In genomic region chr1:2303781-2304180, GRCh38 we compare ENCODE assay signal across 18 cellular contexts.
DNase-seq lines count a peak whose midpoint lies in the region; ATAC-seq and TF ChIP-seq lines count a peak whose summit lies in the region.
"Had no signal": no experiment of that assay in that cellular context is flagged by ENCODE, and none has a peak within 500 bp of the region (broad histone marks: within the 10 kb centered on the region; RNA-seq: fewer than 3 reads in every experiment).

No MANE protein-coding gene starts in this region.

- H3K4me1 ChIP-seq in right cardiac atrium (ENCODE audit: control insufficient read depth, insufficient read depth, low read length) = peaks cover 23% of the 10 kb centered on the region
- H3K4me1 ChIP-seq in gastroesophageal sphincter = peaks cover 0 to 86% (median 43%) of the 10 kb centered on the region in 3 donors

- intact Hi-C loops in right cardiac atrium (cut with DNase I) (loop anchor here in 2 of 4 donors (5.0 kb wide), 1 partner anchor 71 kb away; no protein-coding TSS in a partner anchor), cardiac septum (cut with DNase I) (no loop called here)

- peak in 2 of 3 donors; percentile 54 to 67 for DNase-seq in right cardiac atrium
- DNase-seq in cardiac septum (ENCODE audit: low spot score) = no peak
- no peak for DNase-seq in activated effector memory CD4-positive, alpha-beta T cell treated with anti-CD3 and anti-CD28 coated beads, Interleukin-2, amount 50 U/mL, for 16 hours
- DNase-seq in iPS-NIHi7 (ENCODE audit: extremely low spot score) = no peak
- no peak for DNase-seq in NCI-H1048 (lab: John Stamatoyannopoulos, UW)
- DNase-seq: COR-L47, DMS53, H7, NCI-H1417 treated with DMSO at 0.1 percent for 48 hours, NCI-H1930, NCI-H2171, NCI-H446, NCI-H748 treated with DMSO at 0.1 percent for 48 hours, OCI-M1, SIG-M5 had no signal

- H3K27ac ChIP-seq in right cardiac atrium (ENCODE audit: low read length) (no peak overlapping the region), angular gyrus (ENCODE audit: low read depth, low read length) (peak overlapping the region; percentile 75), gastroesophageal sphincter (peak overlapping the region in 3 of 4 donors; percentile 40 to 86 (median 81)), temporal lobe (ENCODE audit: low read depth, low read length) (peak overlapping the region; percentile 36)

- no peak for TF ChIP-seq CTCF in gastroesophageal sphincter (IDR thresholded peaks at IDR 0.05)

- peaks cover 0 to 63% of the 10 kb centered on the region in 2 donors for H3K36me3 ChIP-seq in gastroesophageal sphincter

- H3K9me3 ChIP-seq in right cardiac atrium (ENCODE audit: control insufficient read depth, low read length) = no peaks in the 10 kb centered on the region
- no peaks in the 10 kb centered on the region for H3K9me3 ChIP-seq in gastroesophageal sphincter

- 90% methylated on average over 26 of the region's 26 CpGs for WGBS in right cardiac atrium
- WGBS in gastroesophageal sphincter (ENCODE audit: low coverage in 1 of 2), 2 donors = 77% methylated on average over 10 of the region's 26 CpGs; no CpG with 5 or more reads in 1 of the 2 donors

- ATAC-seq in right cardiac atrium (no peak), gastroesophageal sphincter (no peak)

- H3K4me3 ChIP-seq in right cardiac atrium (ENCODE audit: low read length) = no peak overlapping the region
- no peak overlapping the region for H3K4me3 ChIP-seq in gastroesophageal sphincter

- TF ChIP-seq POLR2A in gastroesophageal sphincter (IDR thresholded peaks at IDR 0.05) = no peak

- TF ChIP-seq EP300 in gastroesophageal sphincter (IDR thresholded peaks at IDR 0.05) = no peak

- H3K27me3 ChIP-seq in right cardiac atrium (ENCODE audit: control insufficient read depth, insufficient read depth) (no peaks in the 10 kb centered on the region), gastroesophageal sphincter (no peaks in the 10 kb centered on the region)

Comparison
In these comparisons a context has a peak if more than half of its experiments do, and no peak if none do; other contexts are left out.
1. DNase-seq: peak in right cardiac atrium (2 of 3); none in cardiac septum (single experiment), activated effector memory CD4-positive, alpha-beta T cell treated with anti-CD3 and anti-CD28 coated beads, Interleukin-2, amount 50 U/mL, for 16 hours (single experiment), iPS-NIHi7 (single experiment) and NCI-H1048 (single experiment).